In the genomic region with DNA sequence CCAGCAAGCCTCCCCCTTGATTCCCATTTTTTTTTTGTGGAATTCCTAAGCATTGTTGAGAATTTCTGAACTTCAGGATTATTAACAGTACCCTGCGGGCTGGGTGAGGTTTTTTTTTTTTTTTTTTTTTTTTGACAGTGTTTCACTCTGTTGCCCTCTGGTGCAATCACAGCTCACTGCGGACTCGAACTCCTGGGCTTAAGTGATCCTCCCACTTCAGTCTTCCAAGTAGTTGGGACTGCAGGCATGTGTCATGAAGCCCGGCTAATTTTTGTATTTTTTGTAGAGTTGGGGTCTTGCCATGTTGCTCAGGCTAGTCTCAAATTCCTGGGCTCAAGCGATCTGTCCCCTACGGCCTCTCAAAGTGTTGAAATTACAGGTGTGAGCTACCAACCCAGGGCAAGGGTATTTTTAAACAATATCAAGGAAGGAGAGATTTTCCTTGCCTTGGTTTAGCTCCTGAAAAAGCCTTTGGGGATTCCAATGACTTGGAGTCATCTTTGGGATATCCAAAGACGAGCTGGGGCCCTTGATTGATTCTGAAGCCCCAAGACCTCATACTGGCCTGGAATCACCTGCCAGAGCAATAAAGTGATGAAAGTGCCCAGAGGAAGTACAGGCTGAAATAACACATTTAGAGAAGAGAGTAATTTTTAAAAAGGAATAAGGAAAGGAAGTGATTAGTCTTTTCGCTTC, we compare ENCODE assay signal across 1 cellular context.
TF ChIP-seq lines count a peak whose summit lies in the region.

No MANE protein-coding gene starts in this region.

TF ChIP-seq in IMR-90, 13 proteins besides CTCF, POLR2A, EP300 and RAD21 (continued from another document):
- no peak for TF ChIP-seq ELK1 (IDR thresholded peaks at IDR 0.05; ENCODE audit: borderline replicate concordance, low read depth, low read length)
- no peak for TF ChIP-seq CHD1 (IDR thresholded peaks at IDR 0.05; ENCODE audit: low read depth, low read length)
- TF ChIP-seq RFX5 (IDR thresholded peaks at IDR 0.05; ENCODE audit: low read depth, low read length): no peak
TF ChIP-seq in IMR-90: peak in this region for 0.
